In the genomic region with DNA sequence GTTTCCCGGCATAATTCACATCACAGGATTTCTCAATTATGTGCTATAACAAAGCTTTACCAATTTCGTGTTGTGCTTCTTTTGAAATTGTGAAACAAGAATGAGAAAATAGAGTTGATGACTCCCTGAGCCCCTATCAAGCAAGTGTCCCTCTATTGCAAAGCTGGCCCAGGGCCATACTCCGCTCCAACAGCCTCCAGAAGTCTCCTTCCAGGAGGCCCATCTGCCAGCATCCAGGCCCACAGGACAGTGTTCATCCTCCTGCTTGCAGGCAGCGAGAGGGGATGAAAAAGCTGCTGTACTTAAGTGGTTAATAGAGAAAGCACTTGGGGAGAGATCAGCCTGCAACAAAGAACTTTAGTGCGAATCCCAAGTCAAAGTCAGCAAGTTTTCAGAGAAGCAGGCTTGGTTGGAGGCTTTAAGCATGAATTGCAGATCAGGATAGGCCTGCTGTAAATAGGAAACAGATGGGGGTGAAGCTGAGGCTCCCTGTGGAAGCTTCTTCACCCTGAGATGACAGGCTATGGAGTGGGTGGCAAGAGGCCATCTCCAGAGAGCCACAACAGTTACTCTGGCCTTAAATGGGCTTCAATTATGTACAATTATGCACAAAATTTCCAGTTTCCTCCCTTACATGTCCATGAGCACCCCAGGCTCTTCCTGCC, we compare ENCODE assay signal across 20 cellular contexts.
DNase-seq lines count a peak whose midpoint lies in the region; ATAC-seq and TF ChIP-seq lines count a peak whose summit lies in the region.
"Had no signal": no experiment of that assay in that cellular context is flagged by ENCODE, and none has a peak within 500 bp of the region (broad histone marks: within the 10 kb centered on the region; RNA-seq: fewer than 3 reads in every experiment).

No MANE protein-coding gene starts in this region.

- no peak overlapping the region for H3K4me3 ChIP-seq in fibroblast of the aortic adventitia (ENCODE audit: low read depth, low read length)
- H3K4me3 ChIP-seq in subcutaneous abdominal adipose tissue (ENCODE audit: low read depth in 1 of 5, low read length in 5 of 5) = peak overlapping the region in 1 of 5 donors; percentile 30
- no peak overlapping the region for H3K4me3 ChIP-seq in body of pancreas
- H3K4me3 ChIP-seq: adrenal gland, upper lobe of left lung had no signal

- DNase-seq in left cardiac atrium = no peak
- no peak for DNase-seq in Right ventricle myocardium superior
- DNase-seq in RPMI7951 (ENCODE audit: low read depth) = peak; percentile 24
- peak; percentile 43 for DNase-seq in fibroblast of the aortic adventitia (ENCODE audit: low read depth)
- DNase-seq in NCI-H2171 (lab: John Stamatoyannopoulos, UW) = no peak
- no peak for DNase-seq in body of pancreas
- DNase-seq: adrenal gland; CD4-positive, alpha-beta memory T cell; central memory CD4-positive, alpha-beta T cell; DMS79 treated with DMSO at 0.1 percent for 48 hours; foreskin keratinocyte; left colon; MM.1S; NCI-H187 treated with DMSO at 0.1 percent for 48 hours; SIG-M5; stimulated activated naive CD8-positive, alpha-beta T cell treated with anti-CD3 and anti-CD28 coated beads, Interleukin-15, Interleukin-2, amounts not matched to agents 100 U/mL and 50 U/mL, for 24 hours; upper lobe of left lung had no signal

- peak; percentile 13 to 54 for ATAC-seq in left cardiac atrium
- ATAC-seq in Right ventricle myocardium superior (ENCODE audit: poor library complexity) = no peak
- ATAC-seq in esophagus mucosa = no peak
- no peak for ATAC-seq in body of pancreas
- ATAC-seq: foreskin keratinocyte; left colon; stimulated activated naive CD8-positive, alpha-beta T cell treated with anti-CD3 and anti-CD28 coated beads, Interleukin-15, Interleukin-2, amounts not matched to agents 100 U/mL and 50 U/mL, for 24 hours had no signal

- intact Hi-C loops in left cardiac atrium (cut with DNase I) = no loop called here
- intact Hi-C loops in Right ventricle myocardium superior (cut with DNase I) = no loop called here
- intact Hi-C loops in body of pancreas (cut with DNase I) = no loop called here

- H3K27ac ChIP-seq in subcutaneous abdominal adipose tissue (ENCODE audit: low read depth, low read length) (peak overlapping the region; percentile 62), body of pancreas (no peak overlapping the region)
- H3K27ac ChIP-seq: adrenal gland, foreskin keratinocyte, neutrophil, upper lobe of left lung had no signal

- WGBS in body of pancreas, 2 donors = 84 to 90% methylated on average over 5 of the region's 5 CpGs

- H3K9me3 ChIP-seq in subcutaneous abdominal adipose tissue (ENCODE audit: control insufficient read depth in 5 of 5, low read length in 5 of 5) (peaks cover 0 to 3% (median 2%) of the 10 kb centered on the region in 5 donors), body of pancreas (no peaks in the 10 kb centered on the region)
- H3K9me3 ChIP-seq: adrenal gland, neutrophil, upper lobe of left lung had no signal

- H3K27me3 ChIP-seq in subcutaneous abdominal adipose tissue (ENCODE audit: control insufficient read depth in 5 of 5, insufficient read depth in 4 of 5, low read length in 5 of 5) (no peaks in the 10 kb centered on the region), body of pancreas (no peaks in the 10 kb centered on the region)
- H3K27me3 ChIP-seq: adrenal gland, foreskin keratinocyte, neutrophil, upper lobe of left lung had no signal

- H3K36me3 ChIP-seq in subcutaneous abdominal adipose tissue (ENCODE audit: control insufficient read depth in 5 of 5, insufficient read depth in 5 of 5, low read length in 5 of 5) (no peaks in the 10 kb centered on the region), body of pancreas (replicated peaks in 1 of 2; ENCODE audit: insufficient read depth in 1 of 2, low read depth in 2 of 2) (no peaks in the 10 kb centered on the region)
- H3K36me3 ChIP-seq: adrenal gland, neutrophil, upper lobe of left lung had no signal

- TF ChIP-seq POLR2A in body of pancreas (IDR thresholded peaks at IDR 0.05) = no peak

- peak overlapping the region in 1 of 5 donors; percentile 13 for H3K9ac ChIP-seq in subcutaneous abdominal adipose tissue (ENCODE audit: low read length in 5 of 5)

- H3K4me1 ChIP-seq in subcutaneous abdominal adipose tissue (ENCODE audit: control insufficient read depth in 5 of 5, insufficient read depth in 5 of 5, low read length in 5 of 5) = peaks cover 6 to 24% (median 14%) of the 10 kb centered on the region in 5 donors
- peaks cover 13% of the 10 kb centered on the region for H3K4me1 ChIP-seq in body of pancreas

- TF ChIP-seq CTCF in fibroblast of the aortic adventitia (IDR thresholded peaks at IDR 0.05; ENCODE audit: insufficient read depth, low read length) (no peak), body of pancreas (IDR thresholded peaks at IDR 0.05) (no peak)

Comparison
In these comparisons a context has a peak if more than half of its experiments do, and no peak if none do; other contexts are left out.
1. ATAC-seq: peak in left cardiac atrium (2 of 2); none in Right ventricle myocardium superior (single experiment), esophagus mucosa (single experiment) and body of pancreas (single experiment).
2. DNase-seq: peak in RPMI7951 (single experiment) and fibroblast of the aortic adventitia (single experiment); none in left cardiac atrium (single experiment), Right ventricle myocardium superior (single experiment), NCI-H2171 (single experiment) and body of pancreas (0 of 4).